Comparison of ENCODE assay signal across 11 cellular contexts in the genomic region with DNA sequence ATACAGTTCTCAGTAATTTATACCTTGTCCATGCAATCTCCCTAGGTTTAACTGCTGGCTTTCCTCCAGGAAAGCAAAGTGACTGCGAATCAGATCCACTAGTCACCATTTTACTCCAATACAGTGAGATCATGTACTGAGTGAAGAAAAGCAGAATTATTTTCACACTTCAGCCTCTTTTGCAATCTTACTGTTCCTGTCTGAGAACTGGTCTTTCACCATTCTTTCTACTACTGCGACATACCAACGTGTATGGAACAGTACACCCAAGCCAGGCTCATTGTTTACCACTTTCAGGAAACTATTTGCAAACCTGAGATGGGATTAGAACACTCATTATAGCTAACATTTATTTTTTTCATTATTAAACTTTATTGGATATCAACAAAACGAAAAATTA.
"Had no signal": no experiment of that assay in that cellular context is flagged by ENCODE, and none has a peak within 500 bp of the region (broad histone marks: within the 10 kb centered on the region; RNA-seq: fewer than 3 reads in every experiment).

No MANE protein-coding gene starts in this region.

- H3K27me3 ChIP-seq: tibial nerve had no signal

- H3K36me3 ChIP-seq: tibial nerve had no signal

- ATAC-seq: mucosa of descending colon; naive thymus-derived CD8-positive, alpha-beta T cell; right cardiac atrium; stimulated activated memory B cell treated with anti-CD40 and anti-IgM and Interleukin-4, amounts not matched to agents 10 μg/mL and 1 μg/mL and 100 μg/mL, for 72 hours had no signal

- H3K4me3 ChIP-seq: mucosa of descending colon, smooth muscle cell, tibial nerve had no signal

- H3K4me1 ChIP-seq: tibial nerve had no signal

- H3K27ac ChIP-seq: tibial nerve had no signal

- H3K9me3 ChIP-seq: mucosa of descending colon, tibial nerve had no signal

- DNase-seq: activated naive CD4-positive, alpha-beta T cell treated with anti-CD3 and anti-CD28 coated beads, Interleukin-2, amount 10 ng/mL, durations not matched to agents 7 days and 5 days; effector memory CD4-positive, alpha-beta T cell; hypothalamus; mucosa of descending colon; naive thymus-derived CD8-positive, alpha-beta T cell; right cardiac atrium; stimulated activated CD4-positive, alpha-beta T cell treated with anti-CD3 and anti-CD28 coated beads, Interleukin-1b, Interleukin-23, amount 100 ng/mL, for 48 hours; T-helper 2 cell had no signal
